ENCODE assay signal across 8 cellular contexts in genomic region chr14:54567634-54568561, GRCh38. TPM values are rescaled to one million over a fixed set of nuclear protein-coding genes. Genes with fewer than 3 reads are reported as not detected.
DNase-seq lines count a peak whose midpoint lies in the region; ATAC-seq, FAIRE-seq and TF ChIP-seq lines count a peak whose summit lies in the region.

No MANE protein-coding gene starts in this region.

- peaks cover 3% of the 10 kb centered on the region for H3K9me3 Mint-ChIP-seq in memory B cell
- H3K9me3 Mint-ChIP-seq in stimulated activated naive B cell treated with anti-CD40 and anti-IgM and Interleukin-4, amounts not matched to agents 10 μg/mL and 1 μg/mL and 100 μg/mL, for 72 hours, result peaks cover 0 to 3% of the 10 kb centered on the region in 2 donors

- TF ChIP-seq POLR2A in GM12891 (IDR thresholded peaks at IDR 0.05; ENCODE audit: low read depth, low read length), result no peak
- TF ChIP-seq POLR2A in NB4 (IDR thresholded peaks at IDR 0.05; ENCODE audit: extremely low read depth, insufficient read length), result no peak

- peaks cover 8% of the 10 kb centered on the region for H3K36me3 Mint-ChIP-seq in memory B cell
- peaks cover 8 to 9% of the 10 kb centered on the region in 2 donors for H3K36me3 Mint-ChIP-seq in stimulated activated naive B cell treated with anti-CD40 and anti-IgM and Interleukin-4, amounts not matched to agents 10 μg/mL and 1 μg/mL and 100 μg/mL, for 72 hours

- ATAC-seq in memory B cell (ENCODE audit: low read depth) (peak; percentile 44), HG02571 (IDR thresholded peaks at IDR 0.05; ENCODE audit: unreplicated experiment) (no peak), GM21619 (IDR thresholded peaks at IDR 0.05; ENCODE audit: unreplicated experiment) (no peak)
- peak; percentile 56 to 58 for ATAC-seq in stimulated activated naive B cell treated with anti-CD40 and anti-IgM and Interleukin-4, amounts not matched to agents 10 μg/mL and 1 μg/mL and 100 μg/mL, for 72 hours (replicated peaks)

- peaks cover 14% of the 10 kb centered on the region for H3K4me1 Mint-ChIP-seq in memory B cell
- H3K4me1 Mint-ChIP-seq in stimulated activated naive B cell treated with anti-CD40 and anti-IgM and Interleukin-4, amounts not matched to agents 10 μg/mL and 1 μg/mL and 100 μg/mL, for 72 hours, result peaks cover 12 to 26% of the 10 kb centered on the region in 2 donors

- H3K27me3 ChIP-seq in endocrine pancreas (ENCODE audit: control insufficient read depth, insufficient read depth, low read length), result no peaks in the 10 kb centered on the region

- H3K4me3 ChIP-seq in NB4 (ENCODE audit: low read depth, low read length) (peak overlapping the region; percentile 34), endocrine pancreas (ENCODE audit: control insufficient read depth, insufficient read depth, low read length) (peak overlapping the region; percentile 64)

- H3K36me3 ChIP-seq in endocrine pancreas (ENCODE audit: control insufficient read depth, insufficient read depth, low read length), result no peaks in the 10 kb centered on the region

- H3K9me3 ChIP-seq in endocrine pancreas (ENCODE audit: control insufficient read depth, low read length), result no peaks in the 10 kb centered on the region

- peak overlapping the region; percentile 100 for H3K4me3 Mint-ChIP-seq in memory B cell
- peak overlapping the region; percentile 98 to 99 for H3K4me3 Mint-ChIP-seq in stimulated activated naive B cell treated with anti-CD40 and anti-IgM and Interleukin-4, amounts not matched to agents 10 μg/mL and 1 μg/mL and 100 μg/mL, for 72 hours

- peak overlapping the region; percentile 76 for H3K9ac ChIP-seq in endocrine pancreas (ENCODE audit: control insufficient read depth, insufficient read depth, low read length)

- FAIRE-seq in GM12891 (lab: Jason Lieb, UNC), result peak; percentile 85

- TF ChIP-seq CTCF in NB4 (IDR thresholded peaks at IDR 0.05; ENCODE audit: low read depth, low read length), result no peak

- no peaks in the 10 kb centered on the region for H3K27me3 Mint-ChIP-seq in memory B cell
- H3K27me3 Mint-ChIP-seq in stimulated activated naive B cell treated with anti-CD40 and anti-IgM and Interleukin-4, amounts not matched to agents 10 μg/mL and 1 μg/mL and 100 μg/mL, for 72 hours, result no peaks in the 10 kb centered on the region

- H3K27ac Mint-ChIP-seq in memory B cell, result peak overlapping the region; percentile 98
- H3K27ac Mint-ChIP-seq in stimulated activated naive B cell treated with anti-CD40 and anti-IgM and Interleukin-4, amounts not matched to agents 10 μg/mL and 1 μg/mL and 100 μg/mL, for 72 hours, result peak overlapping the region; percentile 98

- H3K4me1 ChIP-seq in endocrine pancreas (ENCODE audit: control insufficient read depth, insufficient read depth, low read length), result no peaks in the 10 kb centered on the region

- DNase-seq in GM12891 (ENCODE audit: insufficient read length, low spot score) (peak; percentile 57), NB4 (ENCODE audit: low read depth) (peak; percentile 53), memory B cell (ENCODE audit: low spot score in 2 of 2) (peak; percentile 56 to 59)
- DNase-seq in activated CD8-positive, alpha-beta memory T cell treated with anti-CD3 and anti-CD28 coated beads for 24 hours, result peak; percentile 74
- DNase-seq in stimulated activated naive B cell treated with anti-CD40 and anti-IgM and Interleukin-4, amounts not matched to agents 10 μg/mL and 1 μg/mL and 100 μg/mL, for 72 hours, result peak; percentile 61

TF ChIP-seq in GM12891, 5 proteins besides CTCF, POLR2A, EP300 and RAD21:
- TF ChIP-seq POU2F2 (IDR thresholded peaks at IDR 0.05; ENCODE audit: low read depth, low read length), result no peak
- no peak for TF ChIP-seq POLR2AphosphoS5 (IDR thresholded peaks at IDR 0.05; ENCODE audit: low read depth, low read length)
- TF ChIP-seq PAX5 (IDR thresholded peaks at IDR 0.05; ENCODE audit: insufficient read depth, low read length, severe bottlenecking), result no peak
- TF ChIP-seq SPI1 (IDR thresholded peaks at IDR 0.05; ENCODE audit: low read depth, low read length), result no peak
- TF ChIP-seq TAF1 (IDR thresholded peaks at IDR 0.05; ENCODE audit: low read depth, low read length), result no peak

RNA-seq across cellular contexts. Expression of gene SAMD4A, which starts 1.0 kb away (rescaled TPM):
- 2.1 TPM for polyA plus RNA-seq in GM12891 (2012; ENCODE audit: low read depth, missing spikeins)

RNA-seq across cellular contexts. Expression of gene CGRRF1, which starts 58.2 kb away (rescaled TPM):
- 13.9 TPM for polyA plus RNA-seq in GM12891 (2012; ENCODE audit: low read depth, missing spikeins)

Comparison
In these comparisons a context has a peak if more than half of its experiments do, and no peak if none do; other contexts are left out.
1. ATAC-seq: peak in memory B cell (single experiment) and stimulated activated naive B cell treated with anti-CD40 and anti-IgM and Interleukin-4, amounts not matched to agents 10 μg/mL and 1 μg/mL and 100 μg/mL, for 72 hours (2 of 2); none in HG02571 (single experiment) and GM21619 (single experiment).
2. Peak in every context shown above with its lines, with median percentiles within 50 percentile points of each other: DNase-seq.